Comparison of ENCODE assay signal across 1 cellular context in the genomic region with DNA sequence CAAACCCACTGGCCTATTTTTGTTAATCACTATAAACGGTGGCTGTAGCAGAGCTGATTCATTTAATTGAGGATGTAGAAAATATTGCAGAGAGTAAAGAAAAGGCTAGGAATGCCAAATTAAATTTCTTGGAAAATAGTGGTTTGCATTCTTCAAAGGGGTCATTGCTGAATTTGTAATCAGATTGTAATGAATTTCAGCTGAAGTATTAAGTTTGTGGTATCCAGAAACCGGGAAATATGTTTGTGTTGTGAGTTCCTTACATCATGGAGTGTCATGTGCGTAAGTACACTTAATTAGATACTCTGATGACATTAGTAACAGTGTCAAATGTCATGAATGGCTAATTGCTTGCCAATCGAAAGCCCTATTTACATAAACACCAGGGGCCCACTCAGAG.
TF ChIP-seq lines count a peak whose summit lies in the region.

No MANE protein-coding gene starts in this region.

TF ChIP-seq in HCT116, 20 proteins besides CTCF, POLR2A, EP300 and RAD21 (continued from another document):
- TF ChIP-seq, protein P1, sequence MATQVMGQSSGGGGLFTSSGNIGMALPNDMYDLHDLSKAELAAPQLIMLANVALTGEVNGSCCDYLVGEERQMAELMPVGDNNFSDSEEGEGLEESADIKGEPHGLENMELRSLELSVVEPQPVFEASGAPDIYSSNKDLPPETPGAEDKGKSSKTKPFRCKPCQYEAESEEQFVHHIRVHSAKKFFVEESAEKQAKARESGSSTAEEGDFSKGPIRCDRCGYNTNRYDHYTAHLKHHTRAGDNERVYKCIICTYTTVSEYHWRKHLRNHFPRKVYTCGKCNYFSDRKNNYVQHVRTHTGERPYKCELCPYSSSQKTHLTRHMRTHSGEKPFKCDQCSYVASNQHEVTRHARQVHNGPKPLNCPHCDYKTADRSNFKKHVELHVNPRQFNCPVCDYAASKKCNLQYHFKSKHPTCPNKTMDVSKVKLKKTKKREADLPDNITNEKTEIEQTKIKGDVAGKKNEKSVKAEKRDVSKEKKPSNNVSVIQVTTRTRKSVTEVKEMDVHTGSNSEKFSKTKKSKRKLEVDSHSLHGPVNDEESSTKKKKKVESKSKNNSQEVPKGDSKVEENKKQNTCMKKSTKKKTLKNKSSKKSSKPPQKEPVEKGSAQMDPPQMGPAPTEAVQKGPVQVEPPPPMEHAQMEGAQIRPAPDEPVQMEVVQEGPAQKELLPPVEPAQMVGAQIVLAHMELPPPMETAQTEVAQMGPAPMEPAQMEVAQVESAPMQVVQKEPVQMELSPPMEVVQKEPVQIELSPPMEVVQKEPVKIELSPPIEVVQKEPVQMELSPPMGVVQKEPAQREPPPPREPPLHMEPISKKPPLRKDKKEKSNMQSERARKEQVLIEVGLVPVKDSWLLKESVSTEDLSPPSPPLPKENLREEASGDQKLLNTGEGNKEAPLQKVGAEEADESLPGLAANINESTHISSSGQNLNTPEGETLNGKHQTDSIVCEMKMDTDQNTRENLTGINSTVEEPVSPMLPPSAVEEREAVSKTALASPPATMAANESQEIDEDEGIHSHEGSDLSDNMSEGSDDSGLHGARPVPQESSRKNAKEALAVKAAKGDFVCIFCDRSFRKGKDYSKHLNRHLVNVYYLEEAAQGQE (IDR thresholded peaks at IDR 0.05; ENCODE audit: low read depth) = no peak
- no peak for TF ChIP-seq SP1 (IDR thresholded peaks at IDR 0.05; ENCODE audit: low read depth)
- TF ChIP-seq SIN3A (IDR thresholded peaks at IDR 0.05; ENCODE audit: low read depth) = no peak
- no peak for TF ChIP-seq EZH2 (IDR thresholded peaks at IDR 0.05)
- no peak for TF ChIP-seq ZNF274 (IDR thresholded peaks at IDR 0.05; ENCODE audit: low read depth, low read length)
- no peak for TF ChIP-seq TCF7L2 (IDR thresholded peaks at IDR 0.05; ENCODE audit: borderline replicate concordance, extremely low read depth, insufficient read depth, insufficient read length)
- no peak for TF ChIP-seq SRF (IDR thresholded peaks at IDR 0.05; ENCODE audit: low read depth)
- no peak for TF ChIP-seq FOSL1 (IDR thresholded peaks at IDR 0.05; ENCODE audit: low read depth)
